Comparison of ENCODE assay signal across 8 cellular contexts in the genomic region with DNA sequence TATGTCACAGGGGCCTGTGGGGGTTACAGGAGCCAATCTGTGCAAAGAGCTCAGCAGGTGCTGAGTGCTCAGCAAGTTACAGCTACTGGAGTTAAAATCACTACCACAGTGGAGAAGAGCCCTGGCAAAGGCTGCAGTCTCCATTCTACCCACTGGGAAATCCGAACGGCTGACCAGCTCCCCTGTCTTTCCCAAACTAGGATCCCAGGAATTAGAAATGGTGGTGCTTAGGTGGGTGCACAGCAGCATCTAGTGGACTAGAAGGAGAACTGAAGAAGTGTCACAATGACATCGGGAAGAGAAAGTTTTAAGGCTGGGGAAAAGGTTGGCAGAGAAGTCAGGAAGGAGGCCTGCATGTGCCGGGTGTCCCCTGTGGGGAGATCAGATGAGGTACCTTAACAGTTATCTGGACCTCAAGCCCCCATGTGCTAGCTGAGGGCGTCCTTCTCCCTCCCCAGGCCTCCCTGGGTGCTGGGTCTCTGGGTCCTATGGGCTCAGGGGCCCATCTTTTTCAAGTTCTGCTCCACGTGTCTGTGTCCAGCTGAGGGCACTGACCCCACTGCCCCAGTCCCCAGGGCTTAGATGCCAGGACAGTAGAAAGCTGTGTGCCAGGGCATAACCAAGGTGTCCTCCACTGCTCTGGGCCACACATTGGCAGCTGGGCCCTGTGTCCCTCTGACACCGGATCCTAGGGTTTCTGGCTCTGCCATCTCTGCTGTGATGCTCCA. TPM values are rescaled to one million over a fixed set of nuclear protein-coding genes. Genes with fewer than 3 reads are reported as not detected.
DNase-seq lines count a peak whose midpoint lies in the region; ATAC-seq and TF ChIP-seq lines count a peak whose summit lies in the region.

No MANE protein-coding gene starts in this region.

- TF ChIP-seq CTCF in AG10803 (conservative IDR thresholded peaks at IDR 0.05; ENCODE audit: low read length), result peak; percentile 49
- peak in 1 of 5 experiments; percentile 16 for TF ChIP-seq CTCF in gastrocnemius medialis (IDR thresholded peaks at IDR 0.05 in 4 of 5, conservative IDR thresholded peaks at IDR 0.05 in 1 of 5)

- no peaks in the 10 kb centered on the region for H3K36me3 ChIP-seq in gastrocnemius medialis

- H3K27ac ChIP-seq in gastrocnemius medialis, result no peak overlapping the region

- H3K4me1 ChIP-seq in gastrocnemius medialis, result no peaks in the 10 kb centered on the region

- intact Hi-C loops in gastrocnemius medialis (cut with DNase I; ENCODE audit: low total_unique reads), result no loop called here

- ATAC-seq in HG03457 (IDR thresholded peaks at IDR 0.05; ENCODE audit: unreplicated experiment) (no peak), gastrocnemius medialis (no peak)

- H3K9me3 ChIP-seq in gastrocnemius medialis, result no peaks in the 10 kb centered on the region

- H3K4me3 ChIP-seq in AG10803 (ENCODE audit: low read length) (no peak overlapping the region), gastrocnemius medialis (no peak overlapping the region)

- peaks cover 0 to 5% (median 3%) of the 10 kb centered on the region in 3 donors for H3K27me3 ChIP-seq in gastrocnemius medialis

- DNase-seq in AG10803 (ENCODE audit: low read depth) (peak; percentile 20), HS-5 (ENCODE audit: low read depth) (peak; percentile 19), amniotic epithelial cell (ENCODE audit: low read depth) (peak; percentile 60), kidney glomerular epithelial cell (lab: John Stamatoyannopoulos, UW) (peak; percentile 19), RPMI8226 (no peak), gastrocnemius medialis (no peak)
- no peak for DNase-seq in activated naive CD4-positive, alpha-beta T cell treated with Interleukin-2 at 50 U/mL for 16 hours

- no peak for TF ChIP-seq POLR2A in gastrocnemius medialis (IDR thresholded peaks at IDR 0.05)

- in situ Hi-C loops in gastrocnemius medialis (cut with MboI; ENCODE audit: low sequenced_read_pairs in 4 of 4), result loop anchor here in 2 of 4 donors (10.0 to 25.0 kb wide), 2 partner anchors 272 to 335 kb away; a partner anchor contains a TSS

RNA-seq across cellular contexts. Expression of a gene that starts 1.9 kb away (rescaled TPM):
- total RNA-seq in gastrocnemius medialis, result not detected

RNA-seq across cellular contexts. Expression of a gene that starts 33.4 kb away (rescaled TPM):
- under 1 TPM in 3 of 4 donors, not detected in 1; 0.07 to 0.44 (median 0.41) TPM for total RNA-seq in gastrocnemius medialis

Comparison
In these comparisons a context has a peak if more than half of its experiments do, and no peak if none do; other contexts are left out.
1. DNase-seq: peak in AG10803 (single experiment), HS-5 (single experiment), amniotic epithelial cell (single experiment) and kidney glomerular epithelial cell (single experiment); none in RPMI8226 (single experiment), gastrocnemius medialis (0 of 2) and activated naive CD4-positive, alpha-beta T cell treated with Interleukin-2 at 50 U/mL for 16 hours (single experiment).